In genomic region chr5:10481241-10481932, GRCh38 we compare ENCODE assay signal across 14 cellular contexts. TPM values are rescaled to one million over a fixed set of nuclear protein-coding genes. Genes with fewer than 3 reads are reported as not detected.
DNase-seq lines count a peak whose midpoint lies in the region; ATAC-seq and TF ChIP-seq lines count a peak whose summit lies in the region.
"Had no signal": no experiment of that assay in that cellular context is flagged by ENCODE, and none has a peak within 500 bp of the region (broad histone marks: within the 10 kb centered on the region; RNA-seq: fewer than 3 reads in every experiment).

No MANE protein-coding gene starts in this region.

- DNase-seq in NCI-H748 treated with DMSO at 0.1 percent for 48 hours (lab: John Stamatoyannopoulos, UW) (peak; percentile 86), smooth muscle cell (lab: John Stamatoyannopoulos, UW; ENCODE audit: unreplicated experiment) (no peak), sigmoid colon (no peak), uterus (no peak)
- DNase-seq: BE2C; cortex of kidney; nucleus accumbens; stimulated activated CD4-positive, alpha-beta T cell treated with anti-CD3 and anti-CD28 coated beads, Interleukin-4, amount 100 ng/mL, for 4 hours; testis had no signal

- no peak for ATAC-seq in GM19324 (IDR thresholded peaks at IDR 0.05; ENCODE audit: low FRiP score, unreplicated experiment)
- ATAC-seq: SK-N-SH treated with all-trans-retinoic acid at 6 μM for 48 hours had no signal

- intact Hi-C loops in sigmoid colon (cut with DNase I) (no loop called here), uterus (cut with DNase I; ENCODE audit: low total_unique reads) (no loop called here)

- TF ChIP-seq CTCF in smooth muscle cell (IDR thresholded peaks at IDR 0.05; ENCODE audit: borderline replicate concordance, insufficient read depth, poor library complexity, severe bottlenecking) (no peak), sigmoid colon (IDR thresholded peaks at IDR 0.05) (no peak), uterus (IDR thresholded peaks at IDR 0.05) (no peak)

- H3K27ac ChIP-seq in HUES48 (ENCODE audit: low read depth, low read length) (peak overlapping the region; percentile 68), smooth muscle cell (ENCODE audit: low read depth) (no peak overlapping the region), sigmoid colon (no peak overlapping the region), uterus (no peak overlapping the region)
- H3K27ac ChIP-seq: epithelial cell of prostate, testis had no signal

- H2AFZ ChIP-seq in smooth muscle cell (ENCODE audit: low read depth): peak overlapping the region; percentile 54

- H3K4me2 ChIP-seq in smooth muscle cell: no peak overlapping the region

- no peak for TF ChIP-seq EP300 in sigmoid colon (IDR thresholded peaks at IDR 0.05)

- H4K20me1 ChIP-seq in smooth muscle cell (ENCODE audit: low read depth): no peaks in the 10 kb centered on the region

- TF ChIP-seq POLR2A in sigmoid colon (IDR thresholded peaks at IDR 0.05) (no peak), uterus (IDR thresholded peaks at IDR 0.05) (no peak)

- H3K9me3 ChIP-seq in HUES48 (ENCODE audit: control insufficient read depth, insufficient read depth, low read length) (no peaks in the 10 kb centered on the region), iPS-15b (ENCODE audit: control insufficient read depth, insufficient read depth, low read length) (no peaks in the 10 kb centered on the region), smooth muscle cell (replicated peaks; ENCODE audit: low read depth) (no peaks in the 10 kb centered on the region), sigmoid colon (no peaks in the 10 kb centered on the region), uterus (no peaks in the 10 kb centered on the region)
- H3K9me3 ChIP-seq: BE2C, testis had no signal

- peaks cover 16% of the 10 kb centered on the region for H3K4me1 ChIP-seq in HUES48 (ENCODE audit: control insufficient read depth, insufficient read depth, low read length)
- H3K4me1 ChIP-seq in iPS-15b (ENCODE audit: control insufficient read depth, insufficient read depth, low read length): peaks cover 9% of the 10 kb centered on the region
- H3K4me1 ChIP-seq in smooth muscle cell (ENCODE audit: low read depth): no peaks in the 10 kb centered on the region
- H3K4me1 ChIP-seq in sigmoid colon: no peaks in the 10 kb centered on the region
- no peaks in the 10 kb centered on the region for H3K4me1 ChIP-seq in uterus
- H3K4me1 ChIP-seq: testis had no signal

- H3K36me3 ChIP-seq in HUES48 (ENCODE audit: control insufficient read depth, insufficient read depth, low read length): no peaks in the 10 kb centered on the region
- no peaks in the 10 kb centered on the region for H3K36me3 ChIP-seq in iPS-15b (ENCODE audit: control insufficient read depth, insufficient read depth, low read length)
- no peaks in the 10 kb centered on the region for H3K36me3 ChIP-seq in smooth muscle cell (ENCODE audit: low read depth)
- no peaks in the 10 kb centered on the region for H3K36me3 ChIP-seq in sigmoid colon
- H3K36me3 ChIP-seq in uterus: no peaks in the 10 kb centered on the region
- H3K36me3 ChIP-seq: BE2C had no signal

- 67% methylated on average over 10 of the region's 10 CpGs for WGBS in smooth muscle cell (ENCODE audit: low lambda C conversion rate)
- WGBS in sigmoid colon, 2 donors: 22 to 63% methylated on average over 10 of the region's 10 CpGs

- no peak overlapping the region for H3K9ac ChIP-seq in HUES48 (ENCODE audit: low read depth, low read length)
- H3K9ac ChIP-seq in iPS-15b (ENCODE audit: low read depth, low read length): peak overlapping the region; percentile 24
- H3K9ac ChIP-seq in smooth muscle cell (ENCODE audit: low read depth): no peak overlapping the region

- H3K4me3 ChIP-seq in HUES48 (ENCODE audit: low read depth, low read length): no peak overlapping the region
- no peak overlapping the region for H3K4me3 ChIP-seq in iPS-15b (ENCODE audit: low read depth, low read length)
- H3K4me3 ChIP-seq in smooth muscle cell: no peak overlapping the region
- no peak overlapping the region for H3K4me3 ChIP-seq in sigmoid colon
- H3K4me3 ChIP-seq in uterus: no peak overlapping the region
- H3K4me3 ChIP-seq: testis had no signal

- no peaks in the 10 kb centered on the region for H3K79me2 ChIP-seq in smooth muscle cell (ENCODE audit: low read depth)

- H3K27me3 ChIP-seq in HUES48 (ENCODE audit: control insufficient read depth, insufficient read depth, low read length): no peaks in the 10 kb centered on the region
- peaks cover 13% of the 10 kb centered on the region for H3K27me3 ChIP-seq in iPS-15b (ENCODE audit: control insufficient read depth, insufficient read depth, low read length)
- no peaks in the 10 kb centered on the region for H3K27me3 ChIP-seq in smooth muscle cell (ENCODE audit: low read depth)
- no peaks in the 10 kb centered on the region for H3K27me3 ChIP-seq in sigmoid colon
- H3K27me3 ChIP-seq in uterus: no peaks in the 10 kb centered on the region
- H3K27me3 ChIP-seq: BE2C, testis had no signal

- H3F3A ChIP-seq in smooth muscle cell (ENCODE audit: low read depth): peaks cover 3% of the 10 kb centered on the region

RNA-seq across cellular contexts. Expression of gene ROPN1L, which starts 39.7 kb away (rescaled TPM):
- total RNA-seq in smooth muscle cell (0.63 and 3.0 TPM in 2 replicates), sigmoid colon (1 to 10 TPM in 1 of 4 donors, under 1 TPM in 1, not detected in 2; 0.68 to 1.9 TPM), uterus (1 to 10 TPM in 1 of 4 donors, not detected in 3; 6.3 TPM)
- polyA plus RNA-seq in smooth muscle cell (0.78 TPM in 1 of 2 replicates, not detected in the other), sigmoid colon (1 to 10 TPM in 1 of 3 donors, under 1 TPM in 1, not detected in 1; 0.35 to 2.4 TPM)
